Comparison of ENCODE assay signal across 13 cellular contexts in genomic region chr1:116179398-116179797, GRCh38.
"Had no signal": no experiment of that assay in that cellular context is flagged by ENCODE, and none has a peak within 500 bp of the region (broad histone marks: within the 10 kb centered on the region; RNA-seq: fewer than 3 reads in every experiment).

No MANE protein-coding gene starts in this region.

- H3K36me3 ChIP-seq: heart left ventricle, WERI-Rb-1 had no signal

- H3K4me3 ChIP-seq: heart left ventricle had no signal

- DNase-seq: activated CD4-positive, alpha-beta T cell treated with anti-CD3 and anti-CD28 coated beads for 4 hours; activated CD8-positive, alpha-beta memory T cell treated with anti-CD3 and anti-CD28 coated beads, Interleukin-2, amount 50 U/mL, for 4 hours; activated CD8-positive, alpha-beta T cell treated with anti-CD3 and anti-CD28 coated beads for 36 hours; activated naive CD8-positive, alpha-beta T cell treated with anti-CD3 and anti-CD28 coated beads, Interleukin-2, amount 10 ng/mL, durations not matched to agents 7 days and 5 days; anterior cingulate cortex; heart left ventricle; islet precursor cell; left ventricle myocardium superior; naive thymus-derived CD4-positive, alpha-beta T cell; right cardiac atrium; stimulated activated CD4-positive, alpha-beta T cell treated with anti-CD3 and anti-CD28 coated beads, Interleukin-1b, Interleukin-23, amount 100 ng/mL, for 48 hours; T-cell; WERI-Rb-1 had no signal

- H3K9me3 ChIP-seq: heart left ventricle had no signal

- H3K27me3 ChIP-seq: heart left ventricle had no signal

- H3K27ac ChIP-seq: heart left ventricle, WERI-Rb-1 had no signal
